ENCODE assay signal across 8 cellular contexts in genomic region chr12:123971449-123971769, GRCh38. TPM values are rescaled to one million over a fixed set of nuclear protein-coding genes. Genes with fewer than 3 reads are reported as not detected.
DNase-seq lines count a peak whose midpoint lies in the region; ATAC-seq and TF ChIP-seq lines count a peak whose summit lies in the region.

No MANE protein-coding gene starts in this region.

- no peaks in the 10 kb centered on the region for H3K9me3 ChIP-seq in naive thymus-derived CD4-positive, alpha-beta T cell (ENCODE audit: control insufficient read depth in 2 of 3, low read length in 3 of 3)

- no peak for DNase-seq in AG04449 (ENCODE audit: low read depth, low spot score)
- DNase-seq in KG1 (lab: John Stamatoyannopoulos, UW) = peak; percentile 19
- DNase-seq in naive thymus-derived CD4-positive, alpha-beta T cell = no peak
- no peak for DNase-seq in activated CD8-positive, alpha-beta memory T cell treated with anti-CD3 and anti-CD28 coated beads for 24 hours
- no peak for DNase-seq in NCI-H2029 treated with DMSO at 0.1 percent for 48 hours (lab: John Stamatoyannopoulos, UW)

- intact Hi-C loops in naive thymus-derived CD4-positive, alpha-beta T cell (cut with micrococcal nuclease) = loop anchor here (5.0 to 10.0 kb wide), 5 partner anchors 299 to 997 kb away; partner anchors contain the start of genes EIF2B1 (in 1 of the 2), GTF2H3 (in 1 of the 2), OGFOD2 (in 1 of the 2) and SBNO1 (in 1 of the 2)

- H3K4me1 Mint-ChIP-seq in naive thymus-derived CD4-positive, alpha-beta T cell = peaks cover 13 to 58% (median 44%) of the 10 kb centered on the region in 7 donors

- H3K27ac Mint-ChIP-seq in naive thymus-derived CD4-positive, alpha-beta T cell = peak overlapping the region; percentile 83 to 98 (median 91)

- CTCF ChIA-PET in AG04449 (lab: Yijun Ruan, JAX) = interaction anchor here (1.0 kb wide), 1 partner anchor 61 kb away, joined by 4 read pairs; no protein-coding TSS in a partner anchor
- CTCF ChIA-PET in naive thymus-derived CD4-positive, alpha-beta T cell (lab: Charles Lee) = interaction anchor here (0.6 to 0.8 kb wide), 2 partner anchors 12 to 655 kb away, joined by 3 read pairs; no protein-coding TSS in a partner anchor

- peaks cover 0 to 11% (median 0%) of the 10 kb centered on the region in 5 donors for H3K27me3 Mint-ChIP-seq in naive thymus-derived CD4-positive, alpha-beta T cell

- no peaks in the 10 kb centered on the region for H3K27me3 ChIP-seq in naive thymus-derived CD4-positive, alpha-beta T cell (ENCODE audit: control insufficient read depth in 2 of 2, insufficient read depth in 2 of 2, low read length in 2 of 2)

- no peak for ATAC-seq in naive thymus-derived CD4-positive, alpha-beta T cell
- ATAC-seq in GM18505 (IDR thresholded peaks at IDR 0.05; ENCODE audit: unreplicated experiment) (no peak), HG02870 (IDR thresholded peaks at IDR 0.05; ENCODE audit: unreplicated experiment) (no peak)

- no peak for TF ChIP-seq POLR2A in GM18505 (IDR thresholded peaks at IDR 0.05; ENCODE audit: borderline replicate concordance, extremely low read depth, insufficient read depth, insufficient read length)

- no peaks in the 10 kb centered on the region for H3K36me3 ChIP-seq in naive thymus-derived CD4-positive, alpha-beta T cell (ENCODE audit: control insufficient read depth in 2 of 3, insufficient read depth in 3 of 3, low read length in 3 of 3)

- no peak for TF ChIP-seq CTCF in AG04449 (IDR thresholded peaks at IDR 0.05; ENCODE audit: insufficient read depth, low read length, missing control alignments)

- peaks cover 0 to 9% of the 10 kb centered on the region in 2 donors for H3K4me1 ChIP-seq in naive thymus-derived CD4-positive, alpha-beta T cell (ENCODE audit: control insufficient read depth in 2 of 2, insufficient read depth in 2 of 2, low read length in 2 of 2)

- peak overlapping the region; percentile 75 for H3K4me3 ChIP-seq in AG04449 (ENCODE audit: low read depth, low read length)
- peak overlapping the region; percentile 40 for H3K4me3 ChIP-seq in naive thymus-derived CD4-positive, alpha-beta T cell (ENCODE audit: low read length)

- peaks cover 0 to 21% (median 6%) of the 10 kb centered on the region in 5 donors for H3K36me3 Mint-ChIP-seq in naive thymus-derived CD4-positive, alpha-beta T cell

- H3K4me3 Mint-ChIP-seq in naive thymus-derived CD4-positive, alpha-beta T cell = peak overlapping the region; percentile 88 to 99 (median 95)

- peak overlapping the region; percentile 66 for H3K27ac ChIP-seq in cingulate gyrus (ENCODE audit: low read depth, low read length)
- peak overlapping the region; percentile 58 for H3K27ac ChIP-seq in naive thymus-derived CD4-positive, alpha-beta T cell (ENCODE audit: low read depth, low read length)

- POLR2A ChIA-PET in AG04449 (lab: Yijun Ruan, JAX) = no interaction called here
- POLR2A ChIA-PET in naive thymus-derived CD4-positive, alpha-beta T cell (lab: Charles Lee) = interaction anchor here (0.7 to 1.2 kb wide), 2 partner anchors 943 to 944 kb away, joined by 3 to 5 read pairs; partner anchors contain the start of gene UBC

- no peaks in the 10 kb centered on the region for H3K9me3 Mint-ChIP-seq in naive thymus-derived CD4-positive, alpha-beta T cell

RNA-seq across cellular contexts. Expression of gene CCDC92, which starts 1.2 kb away (rescaled TPM):
- total RNA-seq in naive thymus-derived CD4-positive, alpha-beta T cell = 10 to 100 TPM; 17.3 to 24.9 (median 23.0) TPM
- 10 to 100 TPM; 19.0 to 34.4 TPM for polyA plus RNA-seq in naive thymus-derived CD4-positive, alpha-beta T cell

RNA-seq across cellular contexts. Expression of gene ZNF664, which starts 1.6 kb away (rescaled TPM):
- 10 to 100 TPM; 25.0 to 57.5 (median 45.8) TPM for total RNA-seq in naive thymus-derived CD4-positive, alpha-beta T cell
- polyA plus RNA-seq in naive thymus-derived CD4-positive, alpha-beta T cell = 10 to 100 TPM in 1 of 2 donors, 1 to 10 TPM in 1; 7.9 to 11.6 TPM
